In the genomic region with DNA sequence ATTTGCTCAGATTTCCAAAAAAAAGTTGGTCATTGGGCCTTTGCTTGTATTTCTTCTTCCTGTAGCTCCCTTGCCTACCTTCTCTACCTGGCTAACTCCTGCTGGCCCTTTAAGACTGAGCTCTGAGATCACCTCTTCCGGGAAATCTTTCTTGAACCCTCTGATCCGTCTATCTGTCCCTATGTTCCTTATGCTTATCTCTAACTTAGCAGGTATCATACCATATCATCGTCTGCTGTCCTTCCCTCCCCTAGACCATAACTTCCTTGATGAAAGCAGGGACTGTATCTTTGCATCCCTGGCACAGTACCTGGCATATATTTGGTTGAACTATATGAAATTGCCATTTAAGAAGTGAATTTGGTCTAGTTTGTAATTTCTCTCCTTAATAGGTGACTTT, we compare ENCODE assay signal across 22 cellular contexts. TPM values are rescaled to one million over a fixed set of nuclear protein-coding genes. Genes with fewer than 3 reads are reported as not detected.
DNase-seq lines count a peak whose midpoint lies in the region; ATAC-seq, FAIRE-seq and TF ChIP-seq lines count a peak whose summit lies in the region.
"Had no signal": no experiment of that assay in that cellular context is flagged by ENCODE, and none has a peak within 500 bp of the region (broad histone marks: within the 10 kb centered on the region; RNA-seq: fewer than 3 reads in every experiment).

No MANE protein-coding gene starts in this region.

- POLR2A ChIA-PET in HepG2 (lab: Yijun Ruan, JAX): no interaction called here

- H3K36me3 Mint-ChIP-seq in astrocyte (ENCODE audit: low read depth, unreplicated experiment): no peaks in the 10 kb centered on the region

- H4K20me1 ChIP-seq in GM23248 (ENCODE audit: insufficient read depth): peaks cover 14% of the 10 kb centered on the region; the same call in 1 of the 2 replicates
- peaks cover 68% of the 10 kb centered on the region for H4K20me1 ChIP-seq in astrocyte (ENCODE audit: insufficient read depth, low read length)
- H4K20me1 ChIP-seq in HepG2 (ENCODE audit: insufficient read depth, low read length): no peaks in the 10 kb centered on the region; the same call in 1 of the 2 replicates

- H3K4me1 Mint-ChIP-seq in astrocyte (ENCODE audit: low read depth, unreplicated experiment): peaks cover 25% of the 10 kb centered on the region

- H3K9me2 ChIP-seq in GM23248 (ENCODE audit: insufficient read depth): no peaks in the 10 kb centered on the region

- TF ChIP-seq POLR2A in HepG2 (IDR thresholded peaks at IDR 0.05; ENCODE audit: insufficient read depth in 1 of 2, low read depth in 2 of 2, low read length in 2 of 2): no peak

- H3K4me1 ChIP-seq in GM23248 (ENCODE audit: insufficient read depth) (peaks cover 13% of the 10 kb centered on the region), astrocyte (ENCODE audit: insufficient read depth, low read length) (peaks cover 13% of the 10 kb centered on the region), HepG2 (ENCODE audit: insufficient read depth, low read length) (peaks cover 61% of the 10 kb centered on the region)

- no peak overlapping the region for H3K27ac ChIP-seq in GM23248
- H3K27ac ChIP-seq in astrocyte (ENCODE audit: low read depth, low read length): no peak overlapping the region
- H3K27ac ChIP-seq in HepG2 (ENCODE audit: extremely low read length, insufficient read depth, low read length): peak overlapping the region; percentile 51
- peak overlapping the region; percentile 86 for H3K27ac ChIP-seq in substantia nigra (ENCODE audit: low read depth, low read length, poor library complexity, severe bottlenecking)
- H3K27ac ChIP-seq: C4-2B, cardiac muscle cell, KMS-11 had no signal

- no peak for FAIRE-seq in astrocyte (lab: Jason Lieb, UNC)
- FAIRE-seq in HepG2 (lab: Jason Lieb, UNC): no peak
- FAIRE-seq: D721Med had no signal

- no peak overlapping the region for H3K4me3 ChIP-seq in GM23248
- H3K4me3 ChIP-seq in astrocyte (ENCODE audit: insufficient read depth, low read depth, low read length): no peak overlapping the region
- no peak overlapping the region for H3K4me3 ChIP-seq in HepG2 (replicated peaks in 1 of 3; ENCODE audit: insufficient read depth in 1 of 3, low read depth in 2 of 3, low read length in 3 of 3)
- H3K4me3 ChIP-seq: cardiac muscle cell, skin epidermis had no signal

- H3K27me3 Mint-ChIP-seq in astrocyte (ENCODE audit: low read depth, unreplicated experiment): no peaks in the 10 kb centered on the region

- no peak overlapping the region for H2AFZ ChIP-seq in GM23248
- H2AFZ ChIP-seq in astrocyte (ENCODE audit: low read depth, low read length): no peak overlapping the region
- no peak overlapping the region for H2AFZ ChIP-seq in HepG2 (ENCODE audit: low read length)

- TF ChIP-seq RAD21 in HepG2 (CRISPR knock-in tag; IDR thresholded peaks at IDR 0.05): no peak

- H3K27ac Mint-ChIP-seq in astrocyte (ENCODE audit: unreplicated experiment): no peak overlapping the region
- H3K27ac Mint-ChIP-seq: H9; T-helper 1 cell treated with Interleukin-12 subunit alpha and Interleukin-12 subunit beta and Interleukin-4 antibody, amounts not matched to agents 30 μg/mL and 1 μg/mL, for 36 hours had no signal

- BruUV-seq in HepG2 (replicated peaks; lab: Mats Ljungman, UMichigan): no TSS peak

- H3K9me3 Mint-ChIP-seq in astrocyte (ENCODE audit: unreplicated experiment): no peaks in the 10 kb centered on the region
- H3K9me3 Mint-ChIP-seq: H9; T-helper 1 cell treated with Interleukin-12 subunit alpha and Interleukin-12 subunit beta and Interleukin-4 antibody, amounts not matched to agents 30 μg/mL and 1 μg/mL, for 36 hours had no signal

- H3K9me3 ChIP-seq in GM23248 (ENCODE audit: low read depth) (no peaks in the 10 kb centered on the region), astrocyte (ENCODE audit: insufficient read depth, low read depth, low read length) (no peaks in the 10 kb centered on the region), HepG2 (ENCODE audit: low read length) (no peaks in the 10 kb centered on the region)

- no peak for ATAC-seq in HepG2
- ATAC-seq in GM21515 (IDR thresholded peaks at IDR 0.05; ENCODE audit: unreplicated experiment): no peak
- ATAC-seq in GM21447 (IDR thresholded peaks at IDR 0.05; ENCODE audit: unreplicated experiment): no peak

- no peaks in the 10 kb centered on the region for H3K36me3 ChIP-seq in GM23248 (ENCODE audit: low read depth)
- H3K36me3 ChIP-seq in astrocyte (ENCODE audit: insufficient read depth, low read length): no peaks in the 10 kb centered on the region
- no peaks in the 10 kb centered on the region for H3K36me3 ChIP-seq in HepG2 (replicated peaks in 1 of 2; ENCODE audit: control insufficient read depth in 1 of 2, insufficient read depth in 2 of 2, low read length in 2 of 2)
- H3K36me3 ChIP-seq: cardiac muscle cell had no signal

- H3K9ac ChIP-seq in GM23248 (no peak overlapping the region), astrocyte (ENCODE audit: low read length) (no peak overlapping the region), HepG2 (ENCODE audit: insufficient read depth, low read depth, low read length) (no peak overlapping the region)
- H3K9ac ChIP-seq: KMS-11 had no signal

- TF ChIP-seq EP300 in HepG2 (IDR thresholded peaks at IDR 0.05; ENCODE audit: low read depth in 2 of 2, low read length in 2 of 2) (no peak), HepG2 (CRISPR knock-in tag; IDR thresholded peaks at IDR 0.05; ENCODE audit: borderline replicate concordance) (no peak)

- H3K79me2 ChIP-seq in GM23248 (ENCODE audit: insufficient read depth): peaks cover 98% of the 10 kb centered on the region
- peaks cover 71% of the 10 kb centered on the region for H3K79me2 ChIP-seq in astrocyte (ENCODE audit: insufficient read depth, low read length)
- peaks cover 92% of the 10 kb centered on the region for H3K79me2 ChIP-seq in HepG2 (ENCODE audit: insufficient read depth, low read length)

- DNase-seq in GM23248 (no peak), astrocyte (ENCODE audit: low read depth) (no peak), HepG2 (ENCODE audit: low spot score) (no peak), substantia nigra (lab: John Stamatoyannopoulos, UW) (no peak), NCI-H2107 treated with DMSO at 0.1 percent for 48 hours (lab: John Stamatoyannopoulos, UW; ENCODE audit: unreplicated experiment) (no peak)
- DNase-seq: activated naive CD4-positive, alpha-beta T cell treated with Interleukin-2 at 50 U/mL for 16 hours; activated T-cell treated with anti-CD3 and anti-CD28 coated beads, Interleukin-2, amount 50 U/mL, for 48 hours; amniotic stem cell; H9; NCI-H1436 treated with DMSO at 0.1 percent for 48 hours; NCI-H2171 treated with DMSO at 0.1 percent for 48 hours; NCI-H526; RPMI8226; stimulated activated CD4-positive, alpha-beta T cell treated with anti-CD3 and anti-CD28 coated beads, Interleukin-2, amount 100 ng/mL, for 24 hours had no signal

- TF ChIP-seq CTCF in astrocyte (IDR thresholded peaks at IDR 0.05; ENCODE audit: insufficient read depth, low read depth, low read length) (no peak), HepG2 (CRISPR knock-in tag; IDR thresholded peaks at IDR 0.05) (no peak)

- H3K4me2 ChIP-seq in GM23248 (ENCODE audit: unreplicated experiment) (peak overlapping the region; percentile 13), astrocyte (ENCODE audit: low read length) (peak overlapping the region; percentile 73), HepG2 (ENCODE audit: low read depth, low read length) (peak overlapping the region; percentile 48; the same call in 1 of the 2 replicates)

- no peak overlapping the region for H3K4me3 Mint-ChIP-seq in astrocyte (ENCODE audit: unreplicated experiment)
- H3K4me3 Mint-ChIP-seq: H9; T-helper 1 cell treated with Interleukin-12 subunit alpha and Interleukin-12 subunit beta and Interleukin-4 antibody, amounts not matched to agents 30 μg/mL and 1 μg/mL, for 36 hours had no signal

- WGBS in GM23248 (ENCODE audit: low coverage in 1 of 2, low lambda C conversion rate in 2 of 2, missing lambda C conversion rate in 2 of 2), 2 experiments: 100% methylated on average over 3 of the region's 3 CpGs
- 87% methylated on average over 3 of the region's 3 CpGs for WGBS in HepG2 (ENCODE audit: low lambda C conversion rate)

- CTCF ChIA-PET in HepG2 (lab: Yijun Ruan, JAX; ENCODE audit: low intra/inter-chr PET ratio, low total read pairs): no interaction called here

- H3K27me3 ChIP-seq in GM23248 (replicated peaks; ENCODE audit: insufficient read depth): no peaks in the 10 kb centered on the region
- H3K27me3 ChIP-seq in astrocyte (ENCODE audit: insufficient read depth, low read length): no peaks in the 10 kb centered on the region
- H3K27me3 ChIP-seq in HepG2 (ENCODE audit: control insufficient read depth in 1 of 2, insufficient read depth in 2 of 2, low read length in 2 of 2): no peaks in the 10 kb centered on the region
- H3K27me3 ChIP-seq: cardiac muscle cell had no signal

- intact Hi-C loops in HepG2 (cut with micrococcal nuclease; ENCODE audit: unreplicated experiment): no loop called here

- in situ Hi-C loops in GM23248 (cut with MboI): no loop called here
- in situ Hi-C loops in HepG2 (cut with HindIII; ENCODE audit: extremely low pct_ligation_motif_present, low pct_unique_long_range_greater_than_20kb): no loop called here

- H3F3A ChIP-seq in GM23248 (ENCODE audit: insufficient read depth): peaks cover 9% of the 10 kb centered on the region; the same call in 1 of the 2 replicates

RNA-seq across cellular contexts. Expression of gene PDE8A, which starts 42.3 kb away (rescaled TPM):
- 22.7 and 28.5 TPM in 2 replicates for total RNA-seq in GM23248 (2014; rRNA removed; shearing (Covaris generic))
- polyA plus RNA-seq in GM23248 (2016; fragmentation: Nextera tagmentation; extraction: Ambion mirVana) (13.9 and 14.0 TPM in 2 replicates), HepG2 (2011; rRNA removed) (41.2 and 48.5 TPM in 2 replicates)
- total RNA-seq in astrocyte (16.3 and 18.0 TPM in 2 replicates), HepG2 (2016; rRNA removed; fragmentation: Illumina TruSeq; extraction: Trizol) (24.2 and 26.3 TPM in 2 replicates)
- total RNA-seq in HepG2 (2016; cell fraction: cytosol; rRNA removed; fragmentation: Illumina TruSeq; extraction: Trizol; ENCODE audit: low read depth): 46.8 and 50.2 TPM in 2 replicates
- 22.6 and 26.8 TPM in 2 replicates for total RNA-seq in HepG2 (2016; cell fraction: insoluble cytoplasmic fraction; rRNA removed; fragmentation: Illumina TruSeq; extraction: Trizol)
- total RNA-seq in HepG2 (2016; cell fraction: membrane; rRNA removed; fragmentation: Illumina TruSeq; extraction: Trizol): 33.9 and 39.4 TPM in 2 replicates
- total RNA-seq in HepG2 (2016; cell fraction: nucleus; rRNA removed; fragmentation: Illumina TruSeq; extraction: Trizol): 46.0 and 49.4 TPM in 2 replicates
- 18.2 and 27.4 TPM in 2 replicates for polyA plus RNA-seq in HepG2 (2011; cell fraction: cytosol; rRNA removed)
- polyA plus RNA-seq in HepG2 (2011; cell fraction: nucleus; rRNA removed): 67.4 and 75.3 TPM in 2 replicates
- polyA plus RNA-seq in HepG2 (2012): 25.2 and 25.7 TPM in 2 replicates
- polyA plus RNA-seq in HepG2 (2016; cell fraction: cytosol; fragmentation: Illumina TruSeq; extraction: Trizol; ENCODE audit: low read depth): 4.8 and 5.1 TPM in 2 replicates
- 22.3 and 24.1 TPM in 2 replicates for polyA plus RNA-seq in HepG2 (2016; cell fraction: insoluble cytoplasmic fraction; fragmentation: Illumina TruSeq; extraction: Trizol; ENCODE audit: low read depth)
- 14.2 and 15.0 TPM in 2 replicates for polyA plus RNA-seq in HepG2 (2016; cell fraction: membrane; fragmentation: Illumina TruSeq; extraction: Trizol; ENCODE audit: low read depth)
- 82.8 and 84.3 TPM in 2 replicates for polyA plus RNA-seq in HepG2 (2016; cell fraction: nucleus; fragmentation: Illumina TruSeq; extraction: Trizol; ENCODE audit: insufficient read depth, low read depth)
- 27.2 and 64.4 TPM in 2 replicates for polyA minus RNA-seq in HepG2 (2011; rRNA and poly(A)+ RNA removed; ENCODE audit: low replicate concordance)
- polyA minus RNA-seq in HepG2 (2011; cell fraction: cytosol; rRNA and poly(A)+ RNA removed): 24.8 and 25.2 TPM in 2 replicates
- 124 and 137 TPM in 2 replicates for polyA minus RNA-seq in HepG2 (2011; cell fraction: nucleus; rRNA and poly(A)+ RNA removed)

Comparison
In these comparisons a context has a peak if more than half of its experiments do, and no peak if none do; other contexts are left out.
1. H3K27ac ChIP-seq: peak in HepG2 (single experiment) and substantia nigra (single experiment); none in GM23248 (single experiment) and astrocyte (single experiment).
2. H3K4me2 ChIP-seq: peak in every context shown above with its lines; median percentile 73 in astrocyte; 48 in HepG2; 13 in GM23248.